34 cellular contexts compared by ENCODE assay signal in the genomic region with DNA sequence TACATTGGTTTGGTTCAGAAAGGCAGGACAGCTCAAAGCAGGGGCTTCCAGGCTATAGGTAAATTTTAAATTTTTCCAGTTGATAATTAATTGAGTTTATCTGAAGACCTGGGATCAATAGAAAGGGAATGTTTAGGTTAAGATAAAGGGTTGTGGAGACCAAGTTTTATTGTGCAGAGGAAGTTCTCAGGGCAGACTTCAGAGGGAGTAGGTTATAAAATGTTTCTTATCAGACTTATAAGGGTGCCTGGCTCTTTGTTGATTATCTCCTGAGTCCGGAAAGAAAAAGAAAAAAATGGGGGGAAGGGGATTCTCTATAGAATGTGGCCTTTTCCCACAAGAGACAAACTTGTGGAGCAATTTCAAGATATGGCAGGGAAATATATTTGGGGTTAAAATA. TPM values are rescaled to one million over a fixed set of nuclear protein-coding genes. Genes with fewer than 3 reads are reported as not detected.
"Had no signal": no experiment of that assay in that cellular context is flagged by ENCODE, and none has a peak within 500 bp of the region (broad histone marks: within the 10 kb centered on the region; RNA-seq: fewer than 3 reads in every experiment).

No MANE protein-coding gene starts in this region.

- DNase-seq: islet precursor cell; left ventricle myocardium inferior; midbrain; mucosa of descending colon; naive thymus-derived CD4-positive, alpha-beta T cell; nucleus accumbens; right lobe of liver; stimulated activated CD4-positive, alpha-beta T cell treated with anti-CD3 and anti-CD28 coated beads, Interleukin-1b, Interleukin-23, amount 100 ng/mL, for 48 hours; stimulated activated CD4-positive, alpha-beta T cell treated with anti-CD3 and anti-CD28 coated beads, Interleukin-2, amount 100 ng/mL, for 48 hours; stimulated activated CD4-positive, alpha-beta T cell treated with anti-CD3 and anti-CD28 coated beads, Interleukin-4, amount 100 ng/mL, for 4 hours; stimulated activated CD8-positive, alpha-beta memory T cell treated with anti-CD3 and anti-CD28 coated beads, Interleukin-4, amount 100 ng/mL, for 48 hours; stimulated activated naive B cell treated with anti-CD40 and anti-IgM and Interleukin-4, amounts not matched to agents 10 μg/mL and 1 μg/mL and 100 μg/mL, for 72 hours; stimulated activated naive CD8-positive, alpha-beta T cell treated with anti-CD3 and anti-CD28 coated beads, Interleukin-15, Interleukin-2, amounts not matched to agents 100 U/mL and 50 U/mL, for 24 hours; stomach; tibial artery; uterus had no signal

- H3K9me3 ChIP-seq: left ventricle myocardium inferior, mucosa of descending colon, right atrium auricular region, right lobe of liver, stomach, thoracic aorta, tibial artery, upper lobe of right lung, uterus had no signal

- H3K27me3 ChIP-seq: hepatocyte, right atrium auricular region, right lobe of liver, stomach, tibial artery, upper lobe of right lung, uterus had no signal

- ATAC-seq: mucosa of descending colon; naive thymus-derived CD4-positive, alpha-beta T cell; natural killer cell treated with Interleukin-12 subunit alpha and Interleukin-12 subunit beta and Interleukin-15 and Interleukin-18, amount 100 ng/mL, for 72 hours; right lobe of liver; stimulated activated naive B cell treated with anti-CD40 and anti-IgM and Interleukin-4, amounts not matched to agents 10 μg/mL and 1 μg/mL and 100 μg/mL, for 72 hours; stimulated activated naive CD8-positive, alpha-beta T cell treated with anti-CD3 and anti-CD28 coated beads, Interleukin-15, Interleukin-2, amounts not matched to agents 100 U/mL and 50 U/mL, for 24 hours; upper lobe of right lung had no signal

- H3K27ac Mint-ChIP-seq: natural killer cell treated with Interleukin-12 subunit alpha and Interleukin-12 subunit beta and Interleukin-15 and Interleukin-18, amount 100 ng/mL, for 72 hours; progenitor cell of endocrine pancreas; stimulated activated naive B cell treated with anti-CD40 and anti-IgM and Interleukin-4, amounts not matched to agents 10 μg/mL and 1 μg/mL and 100 μg/mL, for 72 hours had no signal

- H3K9me3 Mint-ChIP-seq: naive thymus-derived CD4-positive, alpha-beta T cell; natural killer cell treated with Interleukin-12 subunit alpha and Interleukin-12 subunit beta and Interleukin-15 and Interleukin-18, amount 100 ng/mL, for 72 hours; neural crest cell; stimulated activated naive B cell treated with anti-CD40 and anti-IgM and Interleukin-4, amounts not matched to agents 10 μg/mL and 1 μg/mL and 100 μg/mL, for 72 hours had no signal

- H3K4me3 Mint-ChIP-seq: naive thymus-derived CD4-positive, alpha-beta T cell; natural killer cell treated with Interleukin-12 subunit alpha and Interleukin-12 subunit beta and Interleukin-15 and Interleukin-18, amount 100 ng/mL, for 72 hours; neural crest cell; stimulated activated naive B cell treated with anti-CD40 and anti-IgM and Interleukin-4, amounts not matched to agents 10 μg/mL and 1 μg/mL and 100 μg/mL, for 72 hours had no signal

- H3K27me3 Mint-ChIP-seq: naive thymus-derived CD4-positive, alpha-beta T cell; natural killer cell treated with Interleukin-12 subunit alpha and Interleukin-12 subunit beta and Interleukin-15 and Interleukin-18, amount 100 ng/mL, for 72 hours had no signal

- H3K36me3 ChIP-seq: uterus had no signal

- H3K4me3 ChIP-seq: hepatocyte, left ventricle myocardium inferior, lung, mucosa of descending colon, right atrium auricular region, right lobe of liver, smooth muscle cell, stomach, thoracic aorta, tibial artery, upper lobe of right lung, uterus had no signal

- H3K4me1 ChIP-seq: parathyroid adenoma, right atrium auricular region, right lobe of liver, uterus had no signal

RNA-seq across cellular contexts. Expression of a gene that starts 20.0 kb away (rescaled TPM):
- total RNA-seq: kidney epithelial cell, osteoblast, renal cortical epithelial cell had no signal

RNA-seq across cellular contexts. Expression of a gene that starts 25.1 kb away (rescaled TPM):
- total RNA-seq: hepatocyte; kidney epithelial cell; left ventricle myocardium inferior; lower leg skin; lung; mesenteric fat pad; mucosa of descending colon; myocyte; naive thymus-derived CD4-positive, alpha-beta T cell; natural killer cell treated with Interleukin-12 subunit alpha and Interleukin-12 subunit beta and Interleukin-15 and Interleukin-18, amount 100 ng/mL, for 72 hours; neural crest cell; osteoblast; progenitor cell of endocrine pancreas; pulmonary artery endothelial cell; renal cortical epithelial cell; right atrium auricular region; right lobe of liver; skeletal muscle tissue; smooth muscle cell; stomach; thoracic aorta; upper lobe of right lung; uterus had no signal
